20 cellular contexts compared by ENCODE assay signal in the genomic region with DNA sequence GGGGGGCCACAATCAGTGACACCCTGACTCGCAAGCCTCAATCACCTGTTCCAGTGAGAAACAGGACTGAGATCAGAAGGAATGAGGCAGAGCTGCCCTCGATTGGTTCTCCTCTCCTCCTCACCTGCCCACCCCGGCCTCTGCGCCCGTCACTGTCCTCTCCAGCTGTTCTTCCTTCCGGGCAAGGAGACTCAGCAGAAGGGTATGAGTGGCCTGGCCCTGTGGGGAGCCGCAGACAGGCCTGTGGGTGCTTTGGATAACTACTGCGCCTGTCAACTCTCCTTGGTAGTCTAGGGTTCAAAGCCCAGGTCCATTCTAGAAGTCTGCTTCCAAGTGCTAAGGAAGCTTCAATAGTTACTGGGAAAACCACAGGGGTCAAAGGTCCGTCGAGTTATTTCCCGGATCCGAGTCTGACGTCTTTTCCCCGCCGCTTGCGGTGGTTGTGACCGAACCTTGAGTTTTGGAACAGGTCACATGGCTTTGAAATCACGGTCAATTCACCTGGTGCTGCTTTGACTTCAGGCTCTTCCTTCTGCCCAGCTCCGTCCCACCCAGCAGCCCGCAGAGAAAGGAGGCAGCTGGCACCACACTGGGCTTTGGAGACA. TPM values are rescaled to one million over a fixed set of nuclear protein-coding genes. Genes with fewer than 3 reads are reported as not detected.
DNase-seq lines count a peak whose midpoint lies in the region; ATAC-seq and TF ChIP-seq lines count a peak whose summit lies in the region.
"Had no signal": no experiment of that assay in that cellular context is flagged by ENCODE, and none has a peak within 500 bp of the region (broad histone marks: within the 10 kb centered on the region; RNA-seq: fewer than 3 reads in every experiment).

No MANE protein-coding gene starts in this region.

- no peaks in the 10 kb centered on the region for H3K36me3 Mint-ChIP-seq in GM23338 (ENCODE audit: low read depth)
- H3K36me3 Mint-ChIP-seq: CD4-positive, alpha-beta memory T cell had no signal

- H3K4me1 Mint-ChIP-seq in GM23338: peaks cover 4% of the 10 kb centered on the region
- H3K4me1 Mint-ChIP-seq: CD4-positive, alpha-beta memory T cell had no signal

- H3K9me3 ChIP-seq in neuronal stem cell (replicated peaks in 1 of 2; ENCODE audit: control insufficient read depth in 2 of 2, insufficient read depth in 1 of 2, low read depth in 1 of 2, low read length in 2 of 2): no peaks in the 10 kb centered on the region
- H3K9me3 ChIP-seq: MG63, SJSA1 had no signal

- H3K4ac ChIP-seq in neuronal stem cell (ENCODE audit: low read length): no peak overlapping the region

- no peak overlapping the region for H3K18ac ChIP-seq in neuronal stem cell (ENCODE audit: low read length)

- H4K20me1 ChIP-seq in GM23338 (replicated peaks; ENCODE audit: insufficient read depth): no peaks in the 10 kb centered on the region

- H2BK15ac ChIP-seq in neuronal stem cell (ENCODE audit: low read length): no peak overlapping the region

- DNase-seq in GM23338 (ENCODE audit: low spot score) (no peak), brain microvascular endothelial cell (peak; percentile 10), glomerular endothelial cell (ENCODE audit: extremely low read depth, low read depth, low spot score) (peak; percentile 29), neuronal stem cell (ENCODE audit: low spot score) (no peak), cerebellar cortex (ENCODE audit: low spot score) (no peak), NCI-H446 (lab: John Stamatoyannopoulos, UW) (no peak)
- DNase-seq in effector CD8-positive, alpha-beta T cell (lab: John Stamatoyannopoulos, UW): no peak
- DNase-seq: Calu3; CD4-positive, alpha-beta memory T cell; MG63; NCI-H1048; NCI-H1436 treated with DMSO at 0.1 percent for 48 hours; NCI-H2029 treated with DMSO at 0.1 percent for 48 hours; NCI-H2171; NCI-H69 had no signal

- no peak overlapping the region for H3K23ac ChIP-seq in neuronal stem cell (ENCODE audit: low read depth, low read length, poor library complexity)

- no peak overlapping the region for H2BK12ac ChIP-seq in neuronal stem cell (ENCODE audit: low read length)

- no peak overlapping the region for H3K4me3 ChIP-seq in GM23338
- no peak overlapping the region for H3K4me3 ChIP-seq in brain microvascular endothelial cell (ENCODE audit: low read depth, low read length)
- no peak overlapping the region for H3K4me3 ChIP-seq in neuronal stem cell (ENCODE audit: low read length in 2 of 2)
- H3K4me3 ChIP-seq: MG63, SJSA1 had no signal

- no peak overlapping the region for H3K14ac ChIP-seq in neuronal stem cell (ENCODE audit: low read length)

- no peaks in the 10 kb centered on the region for H3K9me2 ChIP-seq in GM23338 (ENCODE audit: insufficient read depth)

- no peak overlapping the region for H4K91ac ChIP-seq in neuronal stem cell (ENCODE audit: low read depth, low read length, poor library complexity)

- no peak overlapping the region for H3K27ac ChIP-seq in GM23338 (ENCODE audit: low read depth)
- no peak overlapping the region for H3K27ac ChIP-seq in brain microvascular endothelial cell
- H3K27ac ChIP-seq in neuronal stem cell (replicated peaks; ENCODE audit: low read length): no peak overlapping the region
- H3K27ac ChIP-seq: SJSA1 had no signal

- no peaks in the 10 kb centered on the region for H3K4me1 ChIP-seq in GM23338 (ENCODE audit: insufficient read depth)
- H3K4me1 ChIP-seq in neuronal stem cell (ENCODE audit: control insufficient read depth in 2 of 2, insufficient read depth in 1 of 2, low read depth in 1 of 2, low read length in 2 of 2): peaks cover 2 to 4% of the 10 kb centered on the region in 2 donors

- no peak for ATAC-seq in GM23338
- no peak for ATAC-seq in HG03175 (IDR thresholded peaks at IDR 0.05; ENCODE audit: unreplicated experiment)
- ATAC-seq: HCT116, Panc1 had no signal

- H2BK5ac ChIP-seq in neuronal stem cell (ENCODE audit: low read length): no peak overlapping the region

- no peaks in the 10 kb centered on the region for H3K9me3 Mint-ChIP-seq in GM23338
- H3K9me3 Mint-ChIP-seq: CD4-positive, alpha-beta memory T cell had no signal

- H3K4me2 ChIP-seq in GM23338 (no peak overlapping the region), neuronal stem cell (ENCODE audit: insufficient read depth, low read length, poor library complexity, severe bottlenecking) (no peak overlapping the region)

- no peak overlapping the region for H3K27ac Mint-ChIP-seq in GM23338
- H3K27ac Mint-ChIP-seq: CD4-positive, alpha-beta memory T cell had no signal

- H3K36me3 ChIP-seq in GM23338 (ENCODE audit: insufficient read depth) (no peaks in the 10 kb centered on the region), brain microvascular endothelial cell (replicated peaks) (no peaks in the 10 kb centered on the region), neuronal stem cell (replicated peaks in 1 of 2; ENCODE audit: control insufficient read depth in 2 of 2, insufficient read depth in 2 of 2, low read length in 2 of 2) (no peaks in the 10 kb centered on the region)
- H3K36me3 ChIP-seq: MG63, SJSA1 had no signal

- H2AK5ac ChIP-seq in neuronal stem cell (ENCODE audit: low read depth, low read length): peak overlapping the region; percentile 78

- in situ Hi-C loops in brain microvascular endothelial cell (cut with HindIII; ENCODE audit: low pct_ligation_motif_present, low sequenced_read_pairs): no loop called here

- H3K9ac ChIP-seq in neuronal stem cell (ENCODE audit: low read depth, low read length, poor library complexity): no peak overlapping the region

- H2BK120ac ChIP-seq in neuronal stem cell (ENCODE audit: low read depth, low read length): no peak overlapping the region

- H3K4me3 Mint-ChIP-seq in GM23338: no peak overlapping the region
- H3K4me3 Mint-ChIP-seq: CD4-positive, alpha-beta memory T cell had no signal

- H3K27me3 ChIP-seq in GM23338 (ENCODE audit: insufficient read depth): no peaks in the 10 kb centered on the region
- peaks cover 4% of the 10 kb centered on the region for H3K27me3 ChIP-seq in brain microvascular endothelial cell (replicated peaks)
- H3K27me3 ChIP-seq in neuronal stem cell (ENCODE audit: control insufficient read depth in 3 of 3, insufficient read depth in 3 of 3, low read depth in 1 of 3, low read length in 3 of 3): no peaks in the 10 kb centered on the region
- H3K27me3 ChIP-seq: MG63 had no signal

- H3K27me3 Mint-ChIP-seq in GM23338 (ENCODE audit: insufficient read depth, low read depth, poor library complexity): peaks cover 11% of the 10 kb centered on the region

- peak overlapping the region; percentile 63; the same call in 1 of the 2 replicates for H2AFZ ChIP-seq in GM23338
- H2AFZ ChIP-seq in neuronal stem cell (ENCODE audit: low read length): peak overlapping the region; percentile 7

- H3K79me1 ChIP-seq in neuronal stem cell (ENCODE audit: low read depth, low read length): no peaks in the 10 kb centered on the region

- no peaks in the 10 kb centered on the region for H3F3A ChIP-seq in GM23338 (replicated peaks; ENCODE audit: low read depth)

- WGBS in neuronal stem cell (ENCODE audit: extremely low coverage in 2 of 2, insufficient read length in 2 of 2, insufficient replicate concordance in 1 of 2), 2 donors: no CpG with 5 or more reads among the region's 20 CpGs

- no peak overlapping the region for H4K8ac ChIP-seq in neuronal stem cell (ENCODE audit: low read depth, low read length)

- H3K79me2 ChIP-seq in GM23338 (replicated peaks; ENCODE audit: insufficient read depth): no peaks in the 10 kb centered on the region

- TF ChIP-seq CTCF in GM23338 (conservative IDR thresholded peaks at IDR 0.05; ENCODE audit: low read depth in 2 of 2) (no peak), brain microvascular endothelial cell (IDR thresholded peaks at IDR 0.05; ENCODE audit: low read depth, low read length, missing control alignments) (no peak)

TF ChIP-seq in GM23338, 12 proteins besides CTCF, POLR2A, EP300 and RAD21:
- no peak for TF ChIP-seq STAT1 (IDR thresholded peaks at IDR 0.05; ENCODE audit: unreplicated experiment)

RNA-seq across cellular contexts. Expression of a gene that starts 8.3 kb away (rescaled TPM):
- total RNA-seq in GM23338 (2014; rRNA removed; shearing (Covaris generic)): 0.52 TPM in 1 of 2 replicates, not detected in the other
- 0.08 TPM in 1 of 2 replicates, not detected in the other for polyA plus RNA-seq in GM23338 (2016; fragmentation: Nextera tagmentation; extraction: Ambion mirVana)
- 0.12 TPM in 1 of 2 replicates, not detected in the other for total RNA-seq in glomerular endothelial cell
- polyA plus RNA-seq in neuronal stem cell (2013, experiment 1 of 2): 0.20 TPM
- 0.22 TPM for polyA plus RNA-seq in neuronal stem cell (2013, experiment 2 of 2)
- total RNA-seq: SJSA1 had no signal
- polyA plus RNA-seq: BJ had no signal

RNA-seq across cellular contexts. Expression of a gene that starts 31.2 kb away (rescaled TPM):
- total RNA-seq in GM23338 (2014; rRNA removed; shearing (Covaris generic)): 146 and 168 TPM in 2 replicates
- polyA plus RNA-seq in GM23338 (2016; fragmentation: Nextera tagmentation; extraction: Ambion mirVana): 147 and 156 TPM in 2 replicates
- 61.3 and 71.3 TPM in 2 replicates for total RNA-seq in glomerular endothelial cell
- 66.1 TPM for polyA plus RNA-seq in neuronal stem cell (2013, experiment 1 of 2)
- 64.7 TPM for polyA plus RNA-seq in neuronal stem cell (2013, experiment 2 of 2)

RNA-seq across cellular contexts. Expression of a gene that starts 42.0 kb away (rescaled TPM):
- 9.6 and 26.9 TPM in 2 replicates for total RNA-seq in GM23338 (2014; rRNA removed; shearing (Covaris generic))
- polyA plus RNA-seq in GM23338 (2016; fragmentation: Nextera tagmentation; extraction: Ambion mirVana): 17.5 and 18.6 TPM in 2 replicates
- 43.2 and 79.5 TPM in 2 replicates for total RNA-seq in glomerular endothelial cell
- polyA plus RNA-seq in neuronal stem cell (2013, experiment 1 of 2): 8.1 TPM
- polyA plus RNA-seq in neuronal stem cell (2013, experiment 2 of 2): 7.7 TPM

RNA-seq across cellular contexts. Expression of a gene that starts 42.1 kb away (rescaled TPM):
- 16.1 and 23.0 TPM in 2 replicates for total RNA-seq in GM23338 (2014; rRNA removed; shearing (Covaris generic))
- 10.8 and 10.9 TPM in 2 replicates for polyA plus RNA-seq in GM23338 (2016; fragmentation: Nextera tagmentation; extraction: Ambion mirVana)
- total RNA-seq in glomerular endothelial cell: 18.8 and 26.6 TPM in 2 replicates
- 14.4 TPM for polyA plus RNA-seq in neuronal stem cell (2013, experiment 1 of 2)
- 14.7 TPM for polyA plus RNA-seq in neuronal stem cell (2013, experiment 2 of 2)

Comparison
In these comparisons a context has a peak if more than half of its experiments do, and no peak if none do; other contexts are left out.
1. DNase-seq: peak in brain microvascular endothelial cell (single experiment) and glomerular endothelial cell (single experiment); none in GM23338 (single experiment), neuronal stem cell (single experiment), cerebellar cortex (single experiment), effector CD8-positive, alpha-beta T cell (single experiment) and NCI-H446 (0 of 2).